Comparison of ENCODE assay signal across 8 cellular contexts in genomic region chr12:49323524-49324097, GRCh38. TPM values are rescaled to one million over a fixed set of nuclear protein-coding genes. Genes with fewer than 3 reads are reported as not detected.
A peak's percentile ranks its signal among the peaks of the same experiment; 100 is the strongest.
DNase-seq lines count a peak whose midpoint lies in the region; ATAC-seq and TF ChIP-seq lines count a peak whose summit lies in the region.

No MANE protein-coding gene starts in this region.

- H3K4me3 Mint-ChIP-seq in naive thymus-derived CD8-positive, alpha-beta T cell: peak overlapping the region; percentile 87 to 99 (median 94)

- no peak overlapping the region for H2BK15ac ChIP-seq in IMR-90 (ENCODE audit: low read depth, low read length)

- peak overlapping the region; percentile 77 for H3K4ac ChIP-seq in IMR-90 (ENCODE audit: low read depth, low read length)

- TF ChIP-seq RAD21 in IMR-90 (IDR thresholded peaks at IDR 0.05; ENCODE audit: low read length): no peak

- no peak overlapping the region for H2BK120ac ChIP-seq in IMR-90 (ENCODE audit: low read depth, low read length)

- peak overlapping the region; percentile 92 for H3K4me2 ChIP-seq in IMR-90 (ENCODE audit: low read depth, low read length)

- no peak for TF ChIP-seq POLR2A in IMR-90 (IDR thresholded peaks at IDR 0.05; ENCODE audit: low read depth, low read length)

- peak overlapping the region; percentile 79 for H2AK9ac ChIP-seq in IMR-90 (replicated peaks; ENCODE audit: low read depth, low read length, poor library complexity)

- intact Hi-C loops in IMR-90 (cut with micrococcal nuclease): no loop called here

- peak overlapping the region in 8 of 10 donors; percentile 6 to 94 (median 84) for H3K27ac Mint-ChIP-seq in naive thymus-derived CD8-positive, alpha-beta T cell

- H4K8ac ChIP-seq in IMR-90 (ENCODE audit: low read depth in 2 of 2, low read length in 2 of 2): peak overlapping the region in 1 of 2 experiments; percentile 17; a peak in 2 of 4 replicates

- H3K36me3 ChIP-seq in IMR-90 (ENCODE audit: control insufficient read depth, insufficient read depth, low read length): no peaks in the 10 kb centered on the region

- no peaks in the 10 kb centered on the region for H3K9me3 Mint-ChIP-seq in naive thymus-derived CD8-positive, alpha-beta T cell

- H3K4me1 Mint-ChIP-seq in naive thymus-derived CD8-positive, alpha-beta T cell: peaks cover 7 to 21% (median 16%) of the 10 kb centered on the region in 4 donors

- DNase-seq in AG10803 (ENCODE audit: low read depth): no peak
- no peak for DNase-seq in IMR-90
- no peak for DNase-seq in choroid plexus epithelial cell (ENCODE audit: low read depth)
- DNase-seq in naive thymus-derived CD8-positive, alpha-beta T cell: no peak
- no peak for DNase-seq in GOT3 (lab: John Stamatoyannopoulos, UW)
- no peak for DNase-seq in mucosa of gallbladder (ENCODE audit: low spot score)

- H4K91ac ChIP-seq in IMR-90 (ENCODE audit: insufficient read depth, low read depth, low read length): peak overlapping the region; percentile 73; the same call in 1 of the 2 replicates

- H3K36me3 Mint-ChIP-seq in naive thymus-derived CD8-positive, alpha-beta T cell: no peaks in the 10 kb centered on the region

- POLR2A ChIA-PET in IMR-90 (lab: Charles Lee; ENCODE audit: unreplicated experiment): interaction anchor here (1.6 kb wide), 1 partner anchor 8 kb away, joined by 4 read pairs; no protein-coding TSS in a partner anchor
- POLR2A ChIA-PET in naive thymus-derived CD8-positive, alpha-beta T cell (lab: Charles Lee): interaction anchor here (1.2 to 2.0 kb wide), 3 partner anchors 13 to 43 kb away, joined by 4 to 9 read pairs (median 5); partner anchors contain the start of genes C1QL4 and DNAJC22

- H2AK5ac ChIP-seq in IMR-90 (ENCODE audit: low read depth, low read length): peak overlapping the region; percentile 70; the same call in 1 of the 2 replicates

- H3K27ac ChIP-seq in IMR-90 (ENCODE audit: insufficient read depth, low read length): peak overlapping the region; percentile 34; the same call in 1 of the 2 replicates

- H3K4me3 ChIP-seq in AG10803 (ENCODE audit: low read length): peak overlapping the region; percentile 82
- H3K4me3 ChIP-seq in IMR-90 (ENCODE audit: insufficient read depth, low read depth, low read length): peak overlapping the region; percentile 65
- H3K4me3 ChIP-seq in choroid plexus epithelial cell (ENCODE audit: low read depth, low read length): peak overlapping the region; percentile 57

- H3K23ac ChIP-seq in IMR-90 (ENCODE audit: low read depth, low read length): no peak overlapping the region; the same call in 1 of the 2 replicates

- 0% methylated on average over 2 of the region's 19 CpGs; no CpG with 5 or more reads in 1 of the 2 experiments for WGBS in IMR-90 (ENCODE audit: extremely low coverage in 2 of 2, insufficient read length in 1 of 2), 2 experiments

- no peak overlapping the region for H2BK5ac ChIP-seq in IMR-90 (ENCODE audit: low read depth, low read length, poor library complexity, severe bottlenecking)

- CTCF ChIA-PET in IMR-90 (lab: Yijun Ruan, JAX): interaction anchor here (0.9 to 1.7 kb wide), 2 partner anchors 13 to 24 kb away, joined by 3 to 9 read pairs; partner anchors contain the start of gene C1QL4

- TF ChIP-seq CTCF in AG10803 (conservative IDR thresholded peaks at IDR 0.05; ENCODE audit: low read length) (no peak), IMR-90 (conservative IDR thresholded peaks at IDR 0.05; ENCODE audit: low read depth, low read length) (no peak), choroid plexus epithelial cell (conservative IDR thresholded peaks at IDR 0.05; ENCODE audit: low read depth, low read length) (no peak)

- no peaks in the 10 kb centered on the region for H4K20me1 ChIP-seq in IMR-90 (ENCODE audit: insufficient read depth, low read length)

- H3K79me1 ChIP-seq in IMR-90 (ENCODE audit: low read depth in 1 of 2, low read length in 2 of 2): peaks cover 9 to 41% of the 10 kb centered on the region in 2 experiments; a peak in 3 of 4 replicates

- in situ Hi-C loops in IMR-90 (cut with MboI; ENCODE audit: low sequenced_read_pairs): no loop called here

- no TSS peak for BruUV-seq in IMR-90 (replicated peaks; lab: Mats Ljungman, UMichigan)

- H3K9me3 ChIP-seq in IMR-90 (ENCODE audit: control insufficient read depth, insufficient read depth, low read length): no peaks in the 10 kb centered on the region

- H3K9me1 ChIP-seq in IMR-90 (ENCODE audit: insufficient read depth, low read length): no peaks in the 10 kb centered on the region; the same call in 1 of the 2 replicates

- no peak overlapping the region for H3K18ac ChIP-seq in IMR-90 (ENCODE audit: low read depth, low read length)

- dilution Hi-C loops in IMR-90 (cut with HindIII; ENCODE audit: low sequenced_read_pairs, unreplicated experiment): no loop called here

- no peak overlapping the region for H4K5ac ChIP-seq in IMR-90 (ENCODE audit: low read depth, low read length)

- H3K27me3 Mint-ChIP-seq in naive thymus-derived CD8-positive, alpha-beta T cell: no peaks in the 10 kb centered on the region

- peak overlapping the region; percentile 95 for H2AFZ ChIP-seq in IMR-90 (replicated peaks; ENCODE audit: low read length, poor library complexity)

- ATAC-seq in IMR-90 (ENCODE audit: low read depth): no peak
- no peak for ATAC-seq in naive thymus-derived CD8-positive, alpha-beta T cell
- no peak for ATAC-seq in GM21723 (IDR thresholded peaks at IDR 0.05; ENCODE audit: unreplicated experiment)
- ATAC-seq in HG03196 (IDR thresholded peaks at IDR 0.05; ENCODE audit: unreplicated experiment): no peak

- peaks cover 9% of the 10 kb centered on the region; the same call in 1 of the 2 replicates for H3K4me1 ChIP-seq in IMR-90 (ENCODE audit: control insufficient read depth, insufficient read depth, low read length)

- no peaks in the 10 kb centered on the region for H3K27me3 ChIP-seq in IMR-90 (ENCODE audit: control insufficient read depth, insufficient read depth, low read length)

- no peak overlapping the region for H2BK20ac ChIP-seq in IMR-90 (ENCODE audit: low read depth, low read length)

- no peak overlapping the region for H3K14ac ChIP-seq in IMR-90 (replicated peaks; ENCODE audit: low read depth, low read length)

- H3K56ac ChIP-seq in IMR-90 (ENCODE audit: extremely low read depth, insufficient read depth, low read length): peak overlapping the region; percentile 62; the same call in 1 of the 2 replicates

- peak overlapping the region; percentile 57; the same call in 1 of the 2 replicates for H3K9ac ChIP-seq in IMR-90 (ENCODE audit: low read depth, low read length)

TF ChIP-seq in IMR-90, 13 proteins besides CTCF, POLR2A, EP300 and RAD21 (continues in another document):
- TF ChIP-seq CEBPB (IDR thresholded peaks at IDR 0.05; ENCODE audit: low read depth, low read length): no peak
- TF ChIP-seq CHD1 (IDR thresholded peaks at IDR 0.05; ENCODE audit: low read depth, low read length): no peak
- TF ChIP-seq RFX5 (IDR thresholded peaks at IDR 0.05; ENCODE audit: low read depth, low read length): no peak
- TF ChIP-seq MXI1 (IDR thresholded peaks at IDR 0.05; ENCODE audit: borderline replicate concordance, low read depth, low read length): no peak
- TF ChIP-seq BHLHE40 (IDR thresholded peaks at IDR 0.05; ENCODE audit: low read depth, low read length): no peak
- TF ChIP-seq RCOR1 (IDR thresholded peaks at IDR 0.05; ENCODE audit: insufficient replicate concordance, low read length): no peak
- no peak for TF ChIP-seq SMC3 (IDR thresholded peaks at IDR 0.05; ENCODE audit: low read depth, low read length)

RNA-seq across cellular contexts. Expression of gene TROAP, which starts 0.6 kb away (rescaled TPM):
- total RNA-seq in IMR-90 (2012; rRNA removed) (15.6 and 21.5 TPM in 2 replicates), mucosa of gallbladder (2.0 TPM)
- 29.3 and 46.0 TPM in 2 replicates for polyA plus RNA-seq in IMR-90 (2012; rRNA removed)
- polyA plus RNA-seq in IMR-90 (2012; cell fraction: cytosol; rRNA removed): 13.7 and 15.7 TPM in 2 replicates
- 36.7 and 80.0 TPM in 2 replicates for polyA plus RNA-seq in IMR-90 (2012; cell fraction: nucleus; rRNA removed; ENCODE audit: low replicate concordance)
- total RNA-seq in naive thymus-derived CD8-positive, alpha-beta T cell: 1 to 10 TPM in 1 of 2 experiments, under 1 TPM in 1; 0.62 to 1.7 TPM
- under 1 TPM in 1 of 3 donors, not detected in 2; 0.24 TPM for polyA plus RNA-seq in naive thymus-derived CD8-positive, alpha-beta T cell

RNA-seq across cellular contexts. Expression of gene C1QL4, which starts 13.4 kb away (rescaled TPM):
- total RNA-seq in IMR-90 (2012; rRNA removed) (0.18 and 0.28 TPM in 2 replicates), mucosa of gallbladder (0.12 TPM)
- polyA plus RNA-seq in IMR-90 (2012; rRNA removed): 0.46 and 0.60 TPM in 2 replicates
- polyA plus RNA-seq in IMR-90 (2012; cell fraction: cytosol; rRNA removed): 0.55 and 0.96 TPM in 2 replicates
- 0.84 and 1.3 TPM in 2 replicates for polyA plus RNA-seq in IMR-90 (2012; cell fraction: nucleus; rRNA removed; ENCODE audit: low replicate concordance)
- not detected for total RNA-seq in naive thymus-derived CD8-positive, alpha-beta T cell
- polyA plus RNA-seq in naive thymus-derived CD8-positive, alpha-beta T cell: not detected

RNA-seq across cellular contexts. Expression of gene DNAJC22, which starts 23.1 kb away (rescaled TPM):
- total RNA-seq in IMR-90 (2012; rRNA removed): 6.7 and 8.1 TPM in 2 replicates
- polyA plus RNA-seq in IMR-90 (2012; rRNA removed): 8.1 and 8.2 TPM in 2 replicates
- 4.2 and 6.7 TPM in 2 replicates for polyA plus RNA-seq in IMR-90 (2012; cell fraction: cytosol; rRNA removed)
- polyA plus RNA-seq in IMR-90 (2012; cell fraction: nucleus; rRNA removed; ENCODE audit: low replicate concordance): 10.5 and 11.0 TPM in 2 replicates
- total RNA-seq in naive thymus-derived CD8-positive, alpha-beta T cell: not detected
- not detected for polyA plus RNA-seq in naive thymus-derived CD8-positive, alpha-beta T cell
- 73.7 TPM for total RNA-seq in mucosa of gallbladder

RNA-seq across cellular contexts. Expression of gene PRPH, which starts 28.7 kb away (rescaled TPM):
- total RNA-seq in IMR-90 (2012; rRNA removed): not detected in 2 replicates
- not detected in 2 replicates for polyA plus RNA-seq in IMR-90 (2012; rRNA removed)
- 0.02 TPM in 1 of 2 replicates, not detected in the other for polyA plus RNA-seq in IMR-90 (2012; cell fraction: cytosol; rRNA removed)
- 0.29 and 0.49 TPM in 2 replicates for polyA plus RNA-seq in IMR-90 (2012; cell fraction: nucleus; rRNA removed; ENCODE audit: low replicate concordance)
- total RNA-seq in naive thymus-derived CD8-positive, alpha-beta T cell: not detected
- not detected for polyA plus RNA-seq in naive thymus-derived CD8-positive, alpha-beta T cell
- 6.3 TPM for total RNA-seq in mucosa of gallbladder

RNA-seq across cellular contexts. Expression of gene SPATS2, which starts 43.7 kb away (rescaled TPM):
- total RNA-seq in IMR-90 (2012; rRNA removed) (44.7 and 63.3 TPM in 2 replicates), mucosa of gallbladder (32.1 TPM)
- 45.0 and 50.6 TPM in 2 replicates for polyA plus RNA-seq in IMR-90 (2012; rRNA removed)
- 16.7 and 46.0 TPM in 2 replicates for polyA plus RNA-seq in IMR-90 (2012; cell fraction: cytosol; rRNA removed)
- 23.4 and 62.3 TPM in 2 replicates for polyA plus RNA-seq in IMR-90 (2012; cell fraction: nucleus; rRNA removed; ENCODE audit: low replicate concordance)
- 1 to 10 TPM; 5.9 to 6.3 TPM for total RNA-seq in naive thymus-derived CD8-positive, alpha-beta T cell
- 1 to 10 TPM; 2.7 to 5.7 (median 3.9) TPM for polyA plus RNA-seq in naive thymus-derived CD8-positive, alpha-beta T cell
